In the genomic region with DNA sequence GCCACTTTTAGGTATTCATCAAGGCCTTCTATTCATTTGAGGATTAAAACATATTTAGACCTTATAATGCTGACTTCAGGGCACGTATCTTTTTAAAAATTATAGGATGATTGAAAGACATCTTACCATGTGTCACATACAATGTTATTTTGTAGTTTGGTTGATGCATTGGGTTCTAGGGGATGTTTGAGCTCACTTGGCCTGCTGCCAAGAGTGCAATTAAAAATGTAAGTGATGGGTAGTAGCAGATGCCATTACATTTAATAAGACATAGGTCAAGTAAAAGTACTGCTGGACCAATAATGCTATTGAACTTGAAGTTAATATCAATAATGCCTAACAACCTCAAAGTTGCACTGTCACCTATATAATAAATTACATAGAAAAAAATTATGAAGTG, we compare ENCODE assay signal across 17 cellular contexts.
DNase-seq lines count a peak whose midpoint lies in the region; ATAC-seq, FAIRE-seq and TF ChIP-seq lines count a peak whose summit lies in the region.
"Had no signal": no experiment of that assay in that cellular context is flagged by ENCODE, and none has a peak within 500 bp of the region (broad histone marks: within the 10 kb centered on the region; RNA-seq: fewer than 3 reads in every experiment).

No MANE protein-coding gene starts in this region.

- no peaks in the 10 kb centered on the region for H3K4me1 Mint-ChIP-seq in naive thymus-derived CD8-positive, alpha-beta T cell
- H3K4me1 Mint-ChIP-seq: CD4-positive, CD25-positive, alpha-beta regulatory T cell had no signal

- H3K27me3 ChIP-seq in BE2C, result no peaks in the 10 kb centered on the region
- H3K27me3 ChIP-seq: BLaER1 had no signal

- DNase-seq in BE2C (peak; percentile 9), NCI-H82 (lab: John Stamatoyannopoulos, UW) (peak; percentile 74), RCC 7860 (ENCODE audit: low spot score) (no peak)
- no peak for DNase-seq in naive thymus-derived CD8-positive, alpha-beta T cell
- DNase-seq in stimulated activated naive CD4-positive, alpha-beta T cell treated with Interleukin-2 at 50 U/mL for 16 hours (lab: John Stamatoyannopoulos, UW), result no peak
- DNase-seq: Caco-2; CD4-positive, CD25-positive, alpha-beta regulatory T cell; CD8-positive, alpha-beta T cell; DMS153; DND-41; H9 had no signal

- H3K4me3 Mint-ChIP-seq in naive thymus-derived CD8-positive, alpha-beta T cell, result no peak overlapping the region
- H3K4me3 Mint-ChIP-seq: CD4-positive, CD25-positive, alpha-beta regulatory T cell; CD8-positive, alpha-beta T cell; GM23338; H9 had no signal

- no peak for TF ChIP-seq CTCF in BE2C (IDR thresholded peaks at IDR 0.05; ENCODE audit: low read depth, low read length)

- no peaks in the 10 kb centered on the region for H3K36me3 Mint-ChIP-seq in naive thymus-derived CD8-positive, alpha-beta T cell
- H3K36me3 Mint-ChIP-seq: CD4-positive, CD25-positive, alpha-beta regulatory T cell; CD8-positive, alpha-beta T cell had no signal

- FAIRE-seq in RCC 7860 (lab: Jason Lieb, UNC), result no peak
- FAIRE-seq: G401.6, GM12892 had no signal

- peaks cover 4 to 24% (median 10%) of the 10 kb centered on the region in 9 donors for H3K9me3 Mint-ChIP-seq in naive thymus-derived CD8-positive, alpha-beta T cell

- ATAC-seq in naive thymus-derived CD8-positive, alpha-beta T cell, result no peak
- ATAC-seq: CD8-positive, alpha-beta T cell; GM23338; HCT116 had no signal

- H3K27me3 Mint-ChIP-seq in naive thymus-derived CD8-positive, alpha-beta T cell, result no peaks in the 10 kb centered on the region
- H3K27me3 Mint-ChIP-seq: CD4-positive, CD25-positive, alpha-beta regulatory T cell had no signal

- no peaks in the 10 kb centered on the region for H3K36me3 ChIP-seq in BE2C
- H3K36me3 ChIP-seq: BLaER1 had no signal

- no peak for TF ChIP-seq RAD21 in Ishikawa (IDR thresholded peaks at IDR 0.05; ENCODE audit: low read depth)

- no peak overlapping the region for H3K27ac Mint-ChIP-seq in naive thymus-derived CD8-positive, alpha-beta T cell
- H3K27ac Mint-ChIP-seq: CD4-positive, CD25-positive, alpha-beta regulatory T cell; CD8-positive, alpha-beta T cell; GM23338; H9 had no signal

- H3K4me1 ChIP-seq in BE2C, result no peaks in the 10 kb centered on the region
- H3K4me1 ChIP-seq: BLaER1, Caco-2 had no signal

- POLR2A ChIA-PET in naive thymus-derived CD8-positive, alpha-beta T cell (lab: Charles Lee), result no interaction called here

- no peaks in the 10 kb centered on the region for H3K9me3 ChIP-seq in BE2C

- no peak for TF ChIP-seq EP300 in Ishikawa (IDR thresholded peaks at IDR 0.05; ENCODE audit: borderline replicate concordance)

- H3K4me3 ChIP-seq in BE2C (ENCODE audit: low read depth, low read length), result no peak overlapping the region
- H3K4me3 ChIP-seq: BLaER1, GM23338 had no signal

TF ChIP-seq in Ishikawa, 13 proteins besides CTCF, POLR2A, EP300 and RAD21:
- TF ChIP-seq EGR1 (IDR thresholded peaks at IDR 0.05) (no peak), NFIC (IDR thresholded peaks at IDR 0.05) (peak; percentile 39), CREB1 (IDR thresholded peaks at IDR 0.05; ENCODE audit: low read depth) (no peak), TEAD4 (IDR thresholded peaks at IDR 0.05) (no peak), FOXM1 (IDR thresholded peaks at IDR 0.05; ENCODE audit: borderline replicate concordance, low read depth) (no peak)
- TF ChIP-seq, protein P1, sequence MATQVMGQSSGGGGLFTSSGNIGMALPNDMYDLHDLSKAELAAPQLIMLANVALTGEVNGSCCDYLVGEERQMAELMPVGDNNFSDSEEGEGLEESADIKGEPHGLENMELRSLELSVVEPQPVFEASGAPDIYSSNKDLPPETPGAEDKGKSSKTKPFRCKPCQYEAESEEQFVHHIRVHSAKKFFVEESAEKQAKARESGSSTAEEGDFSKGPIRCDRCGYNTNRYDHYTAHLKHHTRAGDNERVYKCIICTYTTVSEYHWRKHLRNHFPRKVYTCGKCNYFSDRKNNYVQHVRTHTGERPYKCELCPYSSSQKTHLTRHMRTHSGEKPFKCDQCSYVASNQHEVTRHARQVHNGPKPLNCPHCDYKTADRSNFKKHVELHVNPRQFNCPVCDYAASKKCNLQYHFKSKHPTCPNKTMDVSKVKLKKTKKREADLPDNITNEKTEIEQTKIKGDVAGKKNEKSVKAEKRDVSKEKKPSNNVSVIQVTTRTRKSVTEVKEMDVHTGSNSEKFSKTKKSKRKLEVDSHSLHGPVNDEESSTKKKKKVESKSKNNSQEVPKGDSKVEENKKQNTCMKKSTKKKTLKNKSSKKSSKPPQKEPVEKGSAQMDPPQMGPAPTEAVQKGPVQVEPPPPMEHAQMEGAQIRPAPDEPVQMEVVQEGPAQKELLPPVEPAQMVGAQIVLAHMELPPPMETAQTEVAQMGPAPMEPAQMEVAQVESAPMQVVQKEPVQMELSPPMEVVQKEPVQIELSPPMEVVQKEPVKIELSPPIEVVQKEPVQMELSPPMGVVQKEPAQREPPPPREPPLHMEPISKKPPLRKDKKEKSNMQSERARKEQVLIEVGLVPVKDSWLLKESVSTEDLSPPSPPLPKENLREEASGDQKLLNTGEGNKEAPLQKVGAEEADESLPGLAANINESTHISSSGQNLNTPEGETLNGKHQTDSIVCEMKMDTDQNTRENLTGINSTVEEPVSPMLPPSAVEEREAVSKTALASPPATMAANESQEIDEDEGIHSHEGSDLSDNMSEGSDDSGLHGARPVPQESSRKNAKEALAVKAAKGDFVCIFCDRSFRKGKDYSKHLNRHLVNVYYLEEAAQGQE (IDR thresholded peaks at IDR 0.05; ENCODE audit: low read depth), result no peak
- TF ChIP-seq, protein P2, sequence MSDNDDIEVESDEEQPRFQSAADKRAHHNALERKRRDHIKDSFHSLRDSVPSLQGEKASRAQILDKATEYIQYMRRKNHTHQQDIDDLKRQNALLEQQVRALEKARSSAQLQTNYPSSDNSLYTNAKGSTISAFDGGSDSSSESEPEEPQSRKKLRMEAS (IDR thresholded peaks at IDR 0.05), result no peak

Comparison
In these comparisons a context has a peak if more than half of its experiments do, and no peak if none do; other contexts are left out.
1. DNase-seq: peak in BE2C (single experiment) and NCI-H82 (single experiment); none in naive thymus-derived CD8-positive, alpha-beta T cell (0 of 10), stimulated activated naive CD4-positive, alpha-beta T cell treated with Interleukin-2 at 50 U/mL for 16 hours (single experiment) and RCC 7860 (single experiment).